8 cellular contexts compared by ENCODE assay signal in the genomic region with DNA sequence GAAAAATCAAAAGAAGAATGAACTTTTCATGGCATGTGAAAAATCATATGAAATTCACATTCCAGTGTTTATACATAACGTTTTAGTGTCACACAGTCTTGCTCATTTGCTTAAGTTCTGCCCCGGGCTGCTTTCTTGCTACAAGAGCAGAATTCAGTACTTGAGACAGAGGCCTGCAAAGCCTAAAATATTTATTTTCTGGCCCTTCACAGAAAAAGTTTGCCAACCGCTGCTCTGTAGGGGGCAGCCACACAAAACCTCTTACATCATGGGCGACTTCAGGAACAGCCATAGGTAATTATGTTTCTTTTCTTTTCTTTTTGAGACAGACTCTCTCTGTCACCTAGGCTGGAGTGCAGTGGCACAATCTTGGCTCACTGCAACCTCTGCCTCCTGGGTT.
A peak's percentile ranks its signal among the peaks of the same experiment; 100 is the strongest.
DNase-seq lines count a peak whose midpoint lies in the region; ATAC-seq and TF ChIP-seq lines count a peak whose summit lies in the region.

No MANE protein-coding gene starts in this region.

- DNase-seq in T-helper 1 cell (no peak), dedifferentiated amniotic fluid mesenchymal stem cell (ENCODE audit: extremely low spot score) (peak; percentile 58), NCI-H2171 (lab: John Stamatoyannopoulos, UW) (no peak), T1000 (lab: John Stamatoyannopoulos, UW) (no peak)

- no peaks in the 10 kb centered on the region for H3K9me3 Mint-ChIP-seq in T-helper 1 cell treated with Interleukin-12 subunit alpha and Interleukin-12 subunit beta and Interleukin-4 antibody, amounts not matched to agents 30 μg/mL and 1 μg/mL, for 36 hours

- H4K20me1 ChIP-seq in OCI-LY1 (ENCODE audit: insufficient read depth, low read length) = no peaks in the 10 kb centered on the region

- peak; percentile 60; the same call in 1 of the 2 replicates for TF ChIP-seq CTCF in OCI-LY1 (IDR thresholded peaks at IDR 0.05; ENCODE audit: low read length)

- no peaks in the 10 kb centered on the region for H3K27me3 ChIP-seq in OCI-LY1 (ENCODE audit: insufficient read depth, low read length)
- no peaks in the 10 kb centered on the region for H3K27me3 ChIP-seq in muscle layer of colon (ENCODE audit: control insufficient read depth in 1 of 2, insufficient read depth in 2 of 2, low read length in 2 of 2)

- H3K4me3 ChIP-seq in OCI-LY1 (ENCODE audit: low read depth, low read length, poor library complexity, severe bottlenecking) (peak overlapping the region; percentile 59), muscle layer of colon (ENCODE audit: low read depth in 1 of 2, low read length in 2 of 2) (peak overlapping the region; percentile 31 to 81)

- no peaks in the 10 kb centered on the region for H3K27me3 Mint-ChIP-seq in T-helper 1 cell treated with Interleukin-12 subunit alpha and Interleukin-12 subunit beta and Interleukin-4 antibody, amounts not matched to agents 30 μg/mL and 1 μg/mL, for 36 hours (ENCODE audit: low read depth)

- H3K27ac ChIP-seq in OCI-LY1 (ENCODE audit: low read depth, low read length, poor library complexity, severe bottlenecking) = peak overlapping the region; percentile 56
- peak overlapping the region; percentile 73 for H3K27ac ChIP-seq in muscle layer of colon (ENCODE audit: low read depth, low read length)

- peak overlapping the region; percentile 92 for H3K4me3 Mint-ChIP-seq in T-helper 1 cell treated with Interleukin-12 subunit alpha and Interleukin-12 subunit beta and Interleukin-4 antibody, amounts not matched to agents 30 μg/mL and 1 μg/mL, for 36 hours

- H2AFZ ChIP-seq in OCI-LY1 (ENCODE audit: low read length) = peak overlapping the region; percentile 29; the same call in 1 of the 2 replicates

- H3K4me1 ChIP-seq in OCI-LY1 (ENCODE audit: insufficient read depth, low read length, severe bottlenecking) = peaks cover 38% of the 10 kb centered on the region
- peaks cover 27% of the 10 kb centered on the region for H3K4me1 ChIP-seq in muscle layer of colon (ENCODE audit: insufficient read depth, low read length)

- no peaks in the 10 kb centered on the region for H3K9me3 ChIP-seq in OCI-LY1 (ENCODE audit: low read length)
- no peaks in the 10 kb centered on the region for H3K9me3 ChIP-seq in muscle layer of colon (ENCODE audit: low read length)

- no peaks in the 10 kb centered on the region for H3K9me2 ChIP-seq in OCI-LY1 (ENCODE audit: low read depth, low read length)

- peaks cover 16% of the 10 kb centered on the region for H3K4me1 Mint-ChIP-seq in T-helper 1 cell treated with Interleukin-12 subunit alpha and Interleukin-12 subunit beta and Interleukin-4 antibody, amounts not matched to agents 30 μg/mL and 1 μg/mL, for 36 hours (ENCODE audit: low read depth)

- H3F3A ChIP-seq in OCI-LY1 (ENCODE audit: insufficient read depth, low read length) = no peaks in the 10 kb centered on the region

- H3K9ac ChIP-seq in OCI-LY1 (ENCODE audit: low read length) (peak overlapping the region; percentile 68), muscle layer of colon (ENCODE audit: low read length) (peak overlapping the region; percentile 83)

- ATAC-seq in HG03521 (IDR thresholded peaks at IDR 0.05; ENCODE audit: unreplicated experiment) = no peak

- peak overlapping the region; percentile 83 for H3K4me2 ChIP-seq in OCI-LY1 (ENCODE audit: low read length)

- no peaks in the 10 kb centered on the region for H3K79me2 ChIP-seq in OCI-LY1 (ENCODE audit: insufficient read depth, low read length)

- H3K27ac Mint-ChIP-seq in T-helper 1 cell treated with Interleukin-12 subunit alpha and Interleukin-12 subunit beta and Interleukin-4 antibody, amounts not matched to agents 30 μg/mL and 1 μg/mL, for 36 hours = peak overlapping the region; percentile 95

- H3K36me3 ChIP-seq in OCI-LY1 (ENCODE audit: insufficient read depth, low read length) = peaks cover 3% of the 10 kb centered on the region; the same call in 1 of the 2 replicates
- H3K36me3 ChIP-seq in muscle layer of colon (ENCODE audit: insufficient read depth, low read length) = peaks cover 14% of the 10 kb centered on the region

- peaks cover 2% of the 10 kb centered on the region for H3K36me3 Mint-ChIP-seq in T-helper 1 cell treated with Interleukin-12 subunit alpha and Interleukin-12 subunit beta and Interleukin-4 antibody, amounts not matched to agents 30 μg/mL and 1 μg/mL, for 36 hours (ENCODE audit: low read depth)
